22 cellular contexts compared by ENCODE assay signal in genomic region chr1:216140650-216141547, GRCh38.
DNase-seq lines count a peak whose midpoint lies in the region; ATAC-seq and TF ChIP-seq lines count a peak whose summit lies in the region.
"Had no signal": no experiment of that assay in that cellular context is flagged by ENCODE, and none has a peak within 500 bp of the region (broad histone marks: within the 10 kb centered on the region; RNA-seq: fewer than 3 reads in every experiment).

No MANE protein-coding gene starts in this region.

- intact Hi-C loops in left ventricle myocardium superior (cut with micrococcal nuclease), result no loop called here

- H3K27me3 ChIP-seq in adipocyte (replicated peaks; ENCODE audit: control insufficient read depth, insufficient read depth, low read length) (no peaks in the 10 kb centered on the region), osteoblast (ENCODE audit: insufficient read depth, low read length) (no peaks in the 10 kb centered on the region)
- H3K27me3 ChIP-seq: ascending aorta, heart left ventricle, sigmoid colon, tibial artery had no signal

- H3K4me1 ChIP-seq in adipocyte (ENCODE audit: control insufficient read depth, insufficient read depth, low read length) (peaks cover 9% of the 10 kb centered on the region), osteoblast (ENCODE audit: insufficient read depth, low read length) (no peaks in the 10 kb centered on the region)
- H3K4me1 ChIP-seq: ascending aorta, heart left ventricle, sigmoid colon, tibial artery had no signal

- H3K9me3 ChIP-seq in adipocyte (ENCODE audit: control insufficient read depth, low read length), result no peaks in the 10 kb centered on the region
- no peaks in the 10 kb centered on the region for H3K9me3 ChIP-seq in osteoblast (ENCODE audit: low read depth, low read length)
- H3K9me3 ChIP-seq: ascending aorta, heart left ventricle, sigmoid colon, tibial artery had no signal

- H3K4me3 ChIP-seq in adipocyte (ENCODE audit: low read length), result no peak overlapping the region
- no peak overlapping the region for H3K4me3 ChIP-seq in osteoblast (ENCODE audit: insufficient read depth, low read length)
- H3K4me3 ChIP-seq: ascending aorta, heart left ventricle, sigmoid colon, tibial artery had no signal

- DNase-seq in NCI-H1092 treated with DMSO at 0.1 percent for 48 hours (lab: John Stamatoyannopoulos, UW) (peak; percentile 21), NCI-H1092 (lab: John Stamatoyannopoulos, UW) (no peak), NCI-H1436 treated with DMSO at 0.1 percent for 48 hours (lab: John Stamatoyannopoulos, UW) (peak; percentile 85), adipocyte (ENCODE audit: low read depth) (peak; percentile 77), osteoblast (ENCODE audit: insufficient read length, low spot score, missing footprints) (peak; percentile 29), left ventricle myocardium superior (no peak), KG1 (lab: John Stamatoyannopoulos, UW) (no peak)
- no peak for DNase-seq in activated CD8-positive, alpha-beta memory T cell treated with anti-CD3 and anti-CD28 coated beads, Interleukin-2, amount 50 U/mL, for 48 hours
- DNase-seq: 8988T; activated CD8-positive, alpha-beta memory T cell treated with anti-CD3 and anti-CD28 coated beads, Interleukin-2, amount 10 ng/mL, durations not matched to agents 7 days and 5 days; activated effector memory CD4-positive, alpha-beta T cell treated with anti-CD3 and anti-CD28 coated beads, Interleukin-2, amount 50 U/mL, for 16 hours; CD4-positive, CD25-positive, alpha-beta regulatory T cell; EL; heart left ventricle; kidney; NCI-H748 treated with DMSO at 0.1 percent for 48 hours; occipital lobe; sigmoid colon; stimulated activated CD4-positive, alpha-beta T cell treated with anti-CD3 and anti-CD28 coated beads, Interleukin-4, amount 100 ng/mL, for 4 hours; tibial artery had no signal

- H3K36me3 ChIP-seq in adipocyte (ENCODE audit: control insufficient read depth, insufficient read depth, low read length, severe bottlenecking) (no peaks in the 10 kb centered on the region), osteoblast (ENCODE audit: insufficient read depth, low read length) (no peaks in the 10 kb centered on the region)
- H3K36me3 ChIP-seq: ascending aorta, heart left ventricle, sigmoid colon, tibial artery had no signal

- TF ChIP-seq CTCF in osteoblast (IDR thresholded peaks at IDR 0.05; ENCODE audit: extremely low read depth, low read depth, low read length), result no peak

- no peak overlapping the region for H3K4me2 ChIP-seq in osteoblast (ENCODE audit: insufficient read depth, low read length)

- no peaks in the 10 kb centered on the region for H3K79me2 ChIP-seq in osteoblast (ENCODE audit: insufficient read depth, low read length)

- H4K20me1 ChIP-seq in osteoblast (ENCODE audit: insufficient read depth, low read length), result no peaks in the 10 kb centered on the region

- no peak for ATAC-seq in left ventricle myocardium superior
- ATAC-seq: activated CD4-positive, CD25-positive, alpha-beta regulatory T cell treated with anti-CD3 and anti-CD28 coated beads, Interleukin-2, amount 50 U/mL, for 24 hours; activated CD8-positive, alpha-beta memory T cell treated with anti-CD3 and anti-CD28 coated beads, Interleukin-2, amount 10 ng/mL, durations not matched to agents 7 days and 5 days; heart left ventricle had no signal

- H2AFZ ChIP-seq in osteoblast (ENCODE audit: low read length), result no peak overlapping the region

- H3K27ac ChIP-seq in osteoblast (ENCODE audit: low read depth, low read length), result no peak overlapping the region
- H3K27ac ChIP-seq: ascending aorta, heart left ventricle, sigmoid colon, tibial artery had no signal

- H3K9ac ChIP-seq in adipocyte (ENCODE audit: low read length), result no peak overlapping the region

Comparison
In these comparisons a context has a peak if more than half of its experiments do, and no peak if none do; other contexts are left out.
1. DNase-seq: peak in NCI-H1092 treated with DMSO at 0.1 percent for 48 hours (single experiment), NCI-H1436 treated with DMSO at 0.1 percent for 48 hours (single experiment), adipocyte (single experiment) and osteoblast (single experiment); none in NCI-H1092 (single experiment), left ventricle myocardium superior (single experiment), activated CD8-positive, alpha-beta memory T cell treated with anti-CD3 and anti-CD28 coated beads, Interleukin-2, amount 50 U/mL, for 48 hours (single experiment) and KG1 (single experiment).